In the genomic region with DNA sequence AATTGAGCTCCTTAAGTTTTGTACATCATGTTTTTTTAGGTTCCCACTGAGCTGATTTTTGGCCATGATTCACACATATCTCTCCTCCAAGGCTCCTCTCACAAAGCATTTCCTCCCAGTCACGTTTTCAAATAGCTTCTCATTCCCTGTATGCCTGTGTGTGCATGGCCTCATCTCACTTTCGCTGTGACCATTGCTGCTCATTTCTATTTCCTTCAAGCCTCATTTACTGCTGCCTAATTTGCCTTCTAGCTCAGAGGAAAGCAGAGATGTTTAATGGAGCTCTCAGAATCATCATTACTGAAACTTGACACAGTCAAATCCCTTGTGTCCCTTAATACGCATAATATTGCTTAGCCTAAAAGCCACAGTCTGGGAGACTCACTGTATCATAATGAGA, we compare ENCODE assay signal across 10 cellular contexts.
A peak's percentile ranks its signal among the peaks of the same experiment; 100 is the strongest.
DNase-seq lines count a peak whose midpoint lies in the region; ATAC-seq and TF ChIP-seq lines count a peak whose summit lies in the region.
"Had no signal": no experiment of that assay in that cellular context is flagged by ENCODE, and none has a peak within 500 bp of the region (broad histone marks: within the 10 kb centered on the region; RNA-seq: fewer than 3 reads in every experiment).

No MANE protein-coding gene starts in this region.

- peaks cover 36% of the 10 kb centered on the region for H3K4me1 ChIP-seq in PC-3 (ENCODE audit: insufficient read depth, low read length)

- no peaks in the 10 kb centered on the region for H3F3A ChIP-seq in PC-3 (ENCODE audit: low read length, unreplicated experiment)

- peaks cover 6% of the 10 kb centered on the region; the same call in 1 of the 2 replicates for H3K9me2 ChIP-seq in PC-3 (replicated peaks; ENCODE audit: low read length)

- H3K9me3 Mint-ChIP-seq in HFFc6 (no peaks in the 10 kb centered on the region), osteocyte (ENCODE audit: unreplicated experiment) (no peaks in the 10 kb centered on the region)
- H3K9me3 Mint-ChIP-seq: neural crest cell had no signal

- CTCF ChIA-PET in PC-3 (lab: Charles Lee) = interaction anchor here (0.6 kb wide), 1 partner anchor 30 kb away, joined by 4 read pairs; no protein-coding TSS in a partner anchor

- H3K27ac ChIP-seq in PC-3 (ENCODE audit: low read length) = peak overlapping the region; percentile 63
- H3K27ac ChIP-seq: SJSA1 had no signal

- no peak for TF ChIP-seq CTCF in HFFc6 (IDR thresholded peaks at IDR 0.05)
- TF ChIP-seq CTCF in PC-3 (conservative IDR thresholded peaks at IDR 0.05; ENCODE audit: low read depth, low read length) = no peak
- no peak for TF ChIP-seq CTCF in osteocyte (IDR thresholded peaks at IDR 0.05)

- H3K4me1 Mint-ChIP-seq in HFFc6 (ENCODE audit: low read depth) (peaks cover 67% of the 10 kb centered on the region), osteocyte (ENCODE audit: unreplicated experiment) (peaks cover 37% of the 10 kb centered on the region)

- H3K4me2 ChIP-seq in PC-3 (ENCODE audit: low read length) = peak overlapping the region; percentile 67

- no peaks in the 10 kb centered on the region for H3K9me3 ChIP-seq in PC-3 (ENCODE audit: low read length)
- H3K9me3 ChIP-seq: SJSA1 had no signal

- H3K9ac ChIP-seq in PC-3 (ENCODE audit: low read length) = no peak overlapping the region

- no peak overlapping the region for H3K4me3 ChIP-seq in PC-3 (ENCODE audit: low read length)
- H3K4me3 ChIP-seq: SJSA1 had no signal

- H3K27me3 Mint-ChIP-seq in HFFc6 (ENCODE audit: insufficient read depth) = peaks cover 5% of the 10 kb centered on the region
- no peaks in the 10 kb centered on the region for H3K27me3 Mint-ChIP-seq in osteocyte (ENCODE audit: unreplicated experiment)

- POLR2A ChIA-PET in PC-3 (lab: Charles Lee; ENCODE audit: unreplicated experiment) = no interaction called here

- H3K4me3 Mint-ChIP-seq in HFFc6 (peak overlapping the region; percentile 69; the same call in 1 of the 2 replicates), osteocyte (ENCODE audit: unreplicated experiment) (no peak overlapping the region)
- H3K4me3 Mint-ChIP-seq: neural crest cell had no signal

- H4K20me1 ChIP-seq in PC-3 (ENCODE audit: low read length) = no peaks in the 10 kb centered on the region

- intact Hi-C loops in PC-3 (cut with micrococcal nuclease) = no loop called here
- intact Hi-C loops in left cardiac atrium (cut with DNase I) = no loop called here

- no peak overlapping the region for H2AFZ ChIP-seq in PC-3 (ENCODE audit: low read length)

- H3K36me3 ChIP-seq in PC-3 (ENCODE audit: low read depth, low read length) = no peaks in the 10 kb centered on the region
- H3K36me3 ChIP-seq: SJSA1 had no signal

- no peaks in the 10 kb centered on the region for H3K79me2 ChIP-seq in PC-3 (ENCODE audit: low read length)

- no peaks in the 10 kb centered on the region for H3K27me3 ChIP-seq in PC-3 (ENCODE audit: low read length)
- H3K27me3 ChIP-seq: SJSA1 had no signal

- H3K36me3 Mint-ChIP-seq in HFFc6 (ENCODE audit: low read depth) (no peaks in the 10 kb centered on the region; the same call in 1 of the 2 replicates), osteocyte (ENCODE audit: unreplicated experiment) (no peaks in the 10 kb centered on the region)

- H3K27ac Mint-ChIP-seq in HFFc6 = peak overlapping the region; percentile 76
- H3K27ac Mint-ChIP-seq in osteocyte (ENCODE audit: unreplicated experiment) = peak overlapping the region; percentile 73

- DNase-seq in activated CD4-positive, alpha-beta T cell treated with anti-CD3 and anti-CD28 coated beads for 48 hours = peak; percentile 30
- no peak for DNase-seq in activated CD4-positive, alpha-beta T cell treated with anti-CD3 and anti-CD28 coated beads, Interleukin-2, amount 50 U/mL, for 4 hours
- peak; percentile 42 for DNase-seq in HFFc6
- no peak for DNase-seq in PC-3
- DNase-seq in osteocyte (ENCODE audit: extremely low spot score, unreplicated experiment) = no peak
- no peak for DNase-seq in midbrain (lab: John Stamatoyannopoulos, UW)
- no peak for DNase-seq in NCI-H2081 treated with DMSO at 0.1 percent for 48 hours (lab: John Stamatoyannopoulos, UW)
- DNase-seq in left cardiac atrium = no peak

- BruUV-seq in PC-3 (replicated peaks; lab: Mats Ljungman, UMichigan) = no TSS peak

- ATAC-seq in PC-3 (peak; percentile 8; the same call in 1 of the 2 replicates), left cardiac atrium (no peak)

Comparison
In these comparisons a context has a peak if more than half of its experiments do, and no peak if none do; other contexts are left out.
1. DNase-seq: peak in activated CD4-positive, alpha-beta T cell treated with anti-CD3 and anti-CD28 coated beads for 48 hours (single experiment) and HFFc6 (single experiment); none in activated CD4-positive, alpha-beta T cell treated with anti-CD3 and anti-CD28 coated beads, Interleukin-2, amount 50 U/mL, for 4 hours (0 of 2), PC-3 (single experiment), osteocyte (single experiment), midbrain (single experiment), NCI-H2081 treated with DMSO at 0.1 percent for 48 hours (single experiment) and left cardiac atrium (single experiment).